Comparison of ENCODE assay signal across 19 cellular contexts in the genomic region with DNA sequence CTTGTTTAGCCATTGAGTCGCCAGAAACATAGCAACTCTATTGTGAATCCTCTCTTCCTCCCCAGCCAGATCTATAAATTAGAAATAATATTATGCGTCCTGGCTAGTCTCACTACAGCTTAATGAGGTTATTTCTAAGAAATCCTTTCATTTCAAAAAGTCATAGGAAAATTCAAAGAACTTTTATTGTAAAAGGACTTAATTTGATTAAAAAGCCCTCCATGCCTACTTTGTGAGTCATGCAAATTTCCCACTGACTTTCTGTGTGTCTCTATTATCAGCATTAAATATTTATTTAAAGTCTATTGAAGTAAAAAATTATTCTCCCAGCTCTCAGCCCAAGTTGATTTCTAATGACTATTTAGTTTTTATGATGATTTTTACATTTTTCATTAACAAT.
DNase-seq lines count a peak whose midpoint lies in the region; ATAC-seq, FAIRE-seq and TF ChIP-seq lines count a peak whose summit lies in the region.
"Had no signal": no experiment of that assay in that cellular context is flagged by ENCODE, and none has a peak within 500 bp of the region (broad histone marks: within the 10 kb centered on the region; RNA-seq: fewer than 3 reads in every experiment).

No MANE protein-coding gene starts in this region.

- no peaks in the 10 kb centered on the region for H3K27me3 ChIP-seq in A673 (replicated peaks; ENCODE audit: insufficient read depth, low read depth, low read length, poor library complexity)

- no peaks in the 10 kb centered on the region for H3K9me3 Mint-ChIP-seq in HFFc6

- no peak overlapping the region for H3K4me3 Mint-ChIP-seq in HFFc6

- H3K27ac Mint-ChIP-seq in HFFc6 = 0 out of 2 replicates have a peak overlapping the region, but pooled peaks have one; percentile 4

- H3K4me1 ChIP-seq in A673 (ENCODE audit: insufficient read depth, low read length, poor library complexity, severe bottlenecking) = peaks cover 5% of the 10 kb centered on the region

- peaks cover 15% of the 10 kb centered on the region for H3K4me1 Mint-ChIP-seq in HFFc6 (ENCODE audit: low read depth)

- ATAC-seq in GM19463 (IDR thresholded peaks at IDR 0.05; ENCODE audit: unreplicated experiment) = no peak

- intact Hi-C loops in A673 (cut with micrococcal nuclease; ENCODE audit: unreplicated experiment) = no loop called here

- DNase-seq in A673 (ENCODE audit: low spot score) = peak; percentile 60
- DNase-seq in HFFc6 = no peak
- DNase-seq in astrocyte of the spinal cord (ENCODE audit: low read depth, low spot score) = peak; percentile 59
- DNase-seq in iris pigment epithelial cell (ENCODE audit: low read depth) = peak; percentile 53
- no peak for DNase-seq in NCI-H2171 (lab: John Stamatoyannopoulos, UW)
- DNase-seq in GM12892 (ENCODE audit: insufficient read length) = no peak
- DNase-seq in NCI-H2107 treated with DMSO at 0.1 percent for 48 hours (lab: John Stamatoyannopoulos, UW; ENCODE audit: unreplicated experiment) = no peak
- DNase-seq: 8988T, C1 segment of cervical spinal cord, DMS 273 treated with DMSO at 0.1 percent for 48 hours, H7, KBM-7, NCI-H1436, NCI-H2029, NCI-H510A treated with DMSO at 0.1 percent for 48 hours, SHP77 treated with DMSO at 0.1 percent for 48 hours had no signal

- no peaks in the 10 kb centered on the region for H3K36me3 Mint-ChIP-seq in HFFc6 (ENCODE audit: low read depth)

- H3K27ac ChIP-seq in A673 (ENCODE audit: low read depth, low read length, poor library complexity, severe bottlenecking) = no peak overlapping the region

- H3K9me3 ChIP-seq in A673 (ENCODE audit: low read depth, low read length, poor library complexity, severe bottlenecking) = no peaks in the 10 kb centered on the region

- in situ Hi-C loops in astrocyte of the spinal cord (cut with HindIII; ENCODE audit: low sequenced_read_pairs) = no loop called here

- TF ChIP-seq CTCF in A673 (conservative IDR thresholded peaks at IDR 0.05; ENCODE audit: low read depth, low read length) = no peak
- TF ChIP-seq CTCF in HFFc6 (IDR thresholded peaks at IDR 0.05) = no peak
- no peak for TF ChIP-seq CTCF in astrocyte of the spinal cord (IDR thresholded peaks at IDR 0.05; ENCODE audit: low read depth, low read length)

- H3K27me3 Mint-ChIP-seq in HFFc6 (ENCODE audit: insufficient read depth) = no peaks in the 10 kb centered on the region; the same call in 1 of the 2 replicates

- no peak for TF ChIP-seq POLR2A in GM12892 (IDR thresholded peaks at IDR 0.05; ENCODE audit: low read depth, low read length)

- no peaks in the 10 kb centered on the region for H3K36me3 ChIP-seq in A673 (ENCODE audit: insufficient read depth, low read length, poor library complexity, severe bottlenecking)

- POLR2A ChIA-PET in A673 (lab: Charles Lee; ENCODE audit: low non-redundant PET) = no interaction called here

- CTCF ChIA-PET in A673 (lab: Charles Lee) = no interaction called here

- H3K4me3 ChIP-seq in A673 (ENCODE audit: low read depth, low read length, poor library complexity, severe bottlenecking) = no peak overlapping the region
- H3K4me3 ChIP-seq in astrocyte of the spinal cord (ENCODE audit: low read depth, low read length) = no peak overlapping the region

- no TSS peak for BruUV-seq in A673 (replicated peaks; lab: Mats Ljungman, UMichigan)

- FAIRE-seq in GM12892 (lab: Jason Lieb, UNC) = no peak
- FAIRE-seq: GM19239, RCC 7860 had no signal

Comparison
In these comparisons a context has a peak if more than half of its experiments do, and no peak if none do; other contexts are left out.
1. DNase-seq: peak in A673 (single experiment), astrocyte of the spinal cord (single experiment) and iris pigment epithelial cell (single experiment); none in HFFc6 (single experiment), NCI-H2171 (single experiment), GM12892 (single experiment) and NCI-H2107 treated with DMSO at 0.1 percent for 48 hours (single experiment).